Comparison of ENCODE assay signal across 1 cellular context in genomic region chr6:68468244-68468884, GRCh38.
TF ChIP-seq lines count a peak whose summit lies in the region.

No MANE protein-coding gene starts in this region.

TF ChIP-seq in K562, 482 proteins besides CTCF, POLR2A, EP300 and RAD21 (continued from another document):
- TF ChIP-seq CBFA2T3 (IDR thresholded peaks at IDR 0.05) (peak; percentile 56; the same call in 1 of the 2 replicates), JUND (IDR thresholded peaks at IDR 0.05; ENCODE audit: borderline replicate concordance, low read depth, low read length) (peak; percentile 49; the same call in 1 of the 2 replicates), JUND (tag; IDR thresholded peaks at IDR 0.05; ENCODE audit: borderline replicate concordance, low read depth, low read length) (peak; percentile 70; the same call in 1 of the 3 replicates), RBBP5 (IDR thresholded peaks at IDR 0.05; ENCODE audit: borderline replicate concordance, insufficient read depth, low read length, poor library complexity, severe bottlenecking) (no peak), RFX7 (CRISPR knock-in tag; IDR thresholded peaks at IDR 0.05) (no peak), ARID3B (CRISPR knock-in tag; IDR thresholded peaks at IDR 0.05; ENCODE audit: borderline replicate concordance) (no peak)
